In the genomic region with DNA sequence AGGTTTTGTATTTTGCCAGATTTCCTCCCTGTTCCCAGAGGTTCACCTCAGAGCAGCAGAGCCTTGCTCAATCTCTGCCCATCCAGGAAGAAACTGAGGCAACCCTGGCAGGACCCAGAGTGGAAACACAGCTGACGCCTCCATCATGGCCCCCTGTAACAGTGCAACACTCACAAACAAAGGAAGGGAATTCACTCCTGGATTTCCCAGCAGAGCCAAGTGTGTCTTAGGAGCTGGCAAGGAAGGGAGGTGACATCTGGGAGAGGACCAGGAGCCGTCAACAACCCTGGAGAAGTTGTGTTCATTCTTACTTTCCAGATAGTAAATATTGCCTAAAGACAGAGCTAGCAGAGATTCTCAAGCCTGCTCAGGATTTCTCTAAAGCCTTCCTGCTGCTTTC, we compare ENCODE assay signal across 8 cellular contexts.
A peak's percentile ranks its signal among the peaks of the same experiment; 100 is the strongest.
DNase-seq lines count a peak whose midpoint lies in the region; ATAC-seq and TF ChIP-seq lines count a peak whose summit lies in the region.
"Had no signal": no experiment of that assay in that cellular context is flagged by ENCODE, and none has a peak within 500 bp of the region (broad histone marks: within the 10 kb centered on the region; RNA-seq: fewer than 3 reads in every experiment).

No MANE protein-coding gene starts in this region.

- intact Hi-C loops in activated T-helper 2 cell treated with anti-CD3 and anti-CD28 coated beads, Interferon-gamma antibody, Interleukin-2, Interleukin-4, amounts not matched to agents 10 μg/mL and 5 μg/mL and 100 μg/mL, durations not matched to agents 14 hours and 24 hours and 36 hours (cut with micrococcal nuclease) = no loop called here
- intact Hi-C loops in left lung (cut with DNase I) = loop anchor here in 1 of 2 donors (5.0 kb wide), 1 partner anchor 37 kb away; no protein-coding TSS in a partner anchor

- H3K4me1 ChIP-seq in left lung = peaks cover 39 to 92% of the 10 kb centered on the region in 2 donors

- H3K36me3 Mint-ChIP-seq in IgD-negative memory B cell = no peaks in the 10 kb centered on the region
- no peaks in the 10 kb centered on the region for H3K36me3 Mint-ChIP-seq in activated T-helper 2 cell treated with anti-CD3 and anti-CD28 coated beads, Interferon-gamma antibody, Interleukin-2, Interleukin-4, amounts not matched to agents 10 μg/mL and 5 μg/mL and 100 μg/mL, durations not matched to agents 14 hours and 24 hours and 36 hours (ENCODE audit: low read depth)

- H3K9me3 ChIP-seq in left lung = no peaks in the 10 kb centered on the region

- peak overlapping the region in 1 of 4 donors; percentile 15 for H3K4me3 Mint-ChIP-seq in IgD-negative memory B cell
- peak overlapping the region; percentile 23 for H3K4me3 Mint-ChIP-seq in activated T-helper 2 cell treated with anti-CD3 and anti-CD28 coated beads, Interferon-gamma antibody, Interleukin-2, Interleukin-4, amounts not matched to agents 10 μg/mL and 5 μg/mL and 100 μg/mL, durations not matched to agents 14 hours and 24 hours and 36 hours (ENCODE audit: low read depth)
- H3K4me3 Mint-ChIP-seq in stimulated activated naive CD8-positive, alpha-beta T cell treated with anti-CD3 and anti-CD28 coated beads, Interleukin-15, amount 100 ng/mL, for 72 hours = peak overlapping the region; percentile 49 to 51

- peak overlapping the region; percentile 95 to 99 for H3K27ac ChIP-seq in left lung

- DNase-seq in activated T-helper 2 cell treated with anti-CD3 and anti-CD28 coated beads, Interferon-gamma antibody, Interleukin-2, Interleukin-4, amounts not matched to agents 10 μg/mL and 5 μg/mL and 100 μg/mL, durations not matched to agents 14 hours and 24 hours and 36 hours (ENCODE audit: low spot score) = no peak
- DNase-seq in left lung (no peak), AG20443 (ENCODE audit: low spot score) (no peak), NCI-H748 treated with DMSO at 0.1 percent for 48 hours (lab: John Stamatoyannopoulos, UW) (no peak)
- no peak for DNase-seq in stimulated activated naive CD8-positive, alpha-beta T cell treated with anti-CD3 and anti-CD28 coated beads, Interleukin-15, amount 100 ng/mL, for 72 hours
- DNase-seq: activated CD4-positive, alpha-beta T cell treated with anti-CD3 and anti-CD28 coated beads for 4 hours had no signal

- no peak for TF ChIP-seq CTCF in left lung (IDR thresholded peaks at IDR 0.05)

- H3K27me3 ChIP-seq in left lung = no peaks in the 10 kb centered on the region

- H3K36me3 ChIP-seq in left lung = no peaks in the 10 kb centered on the region

- ATAC-seq in left lung (no peak), GM21526 (IDR thresholded peaks at IDR 0.05; ENCODE audit: low FRiP score, unreplicated experiment) (no peak)
- ATAC-seq in stimulated activated naive CD8-positive, alpha-beta T cell treated with anti-CD3 and anti-CD28 coated beads, Interleukin-15, amount 100 ng/mL, for 72 hours = no peak

- no peaks in the 10 kb centered on the region for H3K9me3 Mint-ChIP-seq in IgD-negative memory B cell
- no peaks in the 10 kb centered on the region for H3K9me3 Mint-ChIP-seq in activated T-helper 2 cell treated with anti-CD3 and anti-CD28 coated beads, Interferon-gamma antibody, Interleukin-2, Interleukin-4, amounts not matched to agents 10 μg/mL and 5 μg/mL and 100 μg/mL, durations not matched to agents 14 hours and 24 hours and 36 hours
- H3K9me3 Mint-ChIP-seq in stimulated activated naive CD8-positive, alpha-beta T cell treated with anti-CD3 and anti-CD28 coated beads, Interleukin-15, amount 100 ng/mL, for 72 hours = no peaks in the 10 kb centered on the region

- H3K4me3 ChIP-seq in left lung = no peak overlapping the region

- H3K4me1 Mint-ChIP-seq in IgD-negative memory B cell = peaks cover 24 to 27% (median 27%) of the 10 kb centered on the region in 3 donors
- H3K4me1 Mint-ChIP-seq in activated T-helper 2 cell treated with anti-CD3 and anti-CD28 coated beads, Interferon-gamma antibody, Interleukin-2, Interleukin-4, amounts not matched to agents 10 μg/mL and 5 μg/mL and 100 μg/mL, durations not matched to agents 14 hours and 24 hours and 36 hours (ENCODE audit: low read depth) = peaks cover 62% of the 10 kb centered on the region
- peaks cover 83% of the 10 kb centered on the region for H3K4me1 Mint-ChIP-seq in stimulated activated naive CD8-positive, alpha-beta T cell treated with anti-CD3 and anti-CD28 coated beads, Interleukin-15, amount 100 ng/mL, for 72 hours

- H3K27ac Mint-ChIP-seq in IgD-negative memory B cell = peak overlapping the region in 2 of 3 donors; percentile 46 to 59
- peak overlapping the region; percentile 96 for H3K27ac Mint-ChIP-seq in activated T-helper 2 cell treated with anti-CD3 and anti-CD28 coated beads, Interferon-gamma antibody, Interleukin-2, Interleukin-4, amounts not matched to agents 10 μg/mL and 5 μg/mL and 100 μg/mL, durations not matched to agents 14 hours and 24 hours and 36 hours
- peak overlapping the region in 1 of 2 donors; percentile 86 for H3K27ac Mint-ChIP-seq in stimulated activated naive CD8-positive, alpha-beta T cell treated with anti-CD3 and anti-CD28 coated beads, Interleukin-15, amount 100 ng/mL, for 72 hours

- H3K27me3 Mint-ChIP-seq in IgD-negative memory B cell = no peaks in the 10 kb centered on the region
- no peaks in the 10 kb centered on the region for H3K27me3 Mint-ChIP-seq in activated T-helper 2 cell treated with anti-CD3 and anti-CD28 coated beads, Interferon-gamma antibody, Interleukin-2, Interleukin-4, amounts not matched to agents 10 μg/mL and 5 μg/mL and 100 μg/mL, durations not matched to agents 14 hours and 24 hours and 36 hours (ENCODE audit: low read depth)
- H3K27me3 Mint-ChIP-seq in stimulated activated naive CD8-positive, alpha-beta T cell treated with anti-CD3 and anti-CD28 coated beads, Interleukin-15, amount 100 ng/mL, for 72 hours = no peaks in the 10 kb centered on the region
